Comparison of ENCODE assay signal across 8 cellular contexts in genomic region chr1:57190898-57191297, GRCh38.
"Had no signal": no experiment of that assay in that cellular context is flagged by ENCODE, and none has a peak within 500 bp of the region (broad histone marks: within the 10 kb centered on the region; RNA-seq: fewer than 3 reads in every experiment).

No MANE protein-coding gene starts in this region.

- DNase-seq: GDM1, GF-D8 had no signal

- FAIRE-seq: G401.6, GM12878, GM12891, GM12892, GM18507, GM19239 had no signal

- ATAC-seq: GM12878 had no signal

- H3K4me3 ChIP-seq: GM12878 had no signal
